ENCODE assay signal across 9 cellular contexts in the genomic region with DNA sequence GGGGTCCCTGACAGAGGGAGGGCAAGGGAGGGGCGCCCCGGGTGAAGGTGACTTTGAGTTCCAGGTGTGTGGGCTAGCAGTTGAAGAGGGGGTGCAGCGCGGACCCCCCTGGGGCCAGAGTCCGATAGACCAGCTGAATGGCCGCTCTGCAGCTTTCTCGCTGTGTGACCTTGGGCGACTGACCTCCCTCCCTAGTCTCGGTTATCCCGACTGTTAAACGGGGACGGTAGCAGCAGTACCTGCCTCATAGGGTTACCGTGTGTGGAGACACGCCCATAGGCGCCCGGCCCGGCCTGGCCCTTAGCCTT. TPM values are rescaled to one million over a fixed set of nuclear protein-coding genes. Genes with fewer than 3 reads are reported as not detected.
A peak's percentile ranks its signal among the peaks of the same experiment; 100 is the strongest.
DNase-seq lines count a peak whose midpoint lies in the region; ATAC-seq and TF ChIP-seq lines count a peak whose summit lies in the region.
"Had no signal": no experiment of that assay in that cellular context is flagged by ENCODE, and none has a peak within 500 bp of the region (broad histone marks: within the 10 kb centered on the region; RNA-seq: fewer than 3 reads in every experiment).

No MANE protein-coding gene starts in this region.

- H2AK5ac ChIP-seq in IMR-90 (ENCODE audit: low read depth, low read length), result peak overlapping the region; percentile 99

- H2BK120ac ChIP-seq in IMR-90 (ENCODE audit: low read depth, low read length), result peak overlapping the region; percentile 96

- intact Hi-C loops in IMR-90 (cut with micrococcal nuclease), result no loop called here
- intact Hi-C loops in dendritic cell treated with granulocyte-macrophage colony-stimulating factor and Interleukin-4, amounts not matched to agents 40 ng/mL and 50 ng/mL, for 4 days (cut with micrococcal nuclease), result no loop called here

- peaks cover 79% of the 10 kb centered on the region for H3K27me3 Mint-ChIP-seq in dendritic cell treated with granulocyte-macrophage colony-stimulating factor and Interleukin-4, amounts not matched to agents 40 ng/mL and 50 ng/mL, for 4 days
- H3K27me3 Mint-ChIP-seq in nephron progenitor cell (ENCODE audit: low read depth, poor library complexity), result peaks cover 39% of the 10 kb centered on the region

- POLR2A ChIA-PET in IMR-90 (lab: Charles Lee; ENCODE audit: unreplicated experiment), result no interaction called here

- TF ChIP-seq CTCF in 22Rv1 (IDR thresholded peaks at IDR 0.05) (no peak), IMR-90 (conservative IDR thresholded peaks at IDR 0.05; ENCODE audit: low read depth, low read length) (no peak), nephron progenitor cell (IDR thresholded peaks at IDR 0.05) (no peak)

- H4K5ac ChIP-seq in IMR-90 (ENCODE audit: low read depth, low read length), result peak overlapping the region; percentile 94

- peak overlapping the region; percentile 92 for H3K18ac ChIP-seq in IMR-90 (ENCODE audit: low read depth, low read length)

- H3K4me1 ChIP-seq in IMR-90 (ENCODE audit: control insufficient read depth, insufficient read depth, low read length), result peaks cover 37% of the 10 kb centered on the region

- H3K4me3 Mint-ChIP-seq in dendritic cell treated with granulocyte-macrophage colony-stimulating factor and Interleukin-4, amounts not matched to agents 40 ng/mL and 50 ng/mL, for 4 days, result peak overlapping the region; percentile 7
- peak overlapping the region; percentile 90 for H3K4me3 Mint-ChIP-seq in nephron progenitor cell

- H3K27ac ChIP-seq in 22Rv1, result peak overlapping the region; percentile 43; the same call in 1 of the 2 replicates
- peak overlapping the region; percentile 96 for H3K27ac ChIP-seq in IMR-90 (ENCODE audit: insufficient read depth, low read length)

- dilution Hi-C loops in IMR-90 (cut with HindIII; ENCODE audit: low sequenced_read_pairs, unreplicated experiment), result no loop called here

- peak overlapping the region; percentile 92 for H3K4me2 ChIP-seq in IMR-90 (ENCODE audit: low read depth, low read length)

- H3K9me3 ChIP-seq in IMR-90 (ENCODE audit: control insufficient read depth, insufficient read depth, low read length), result no peaks in the 10 kb centered on the region

- TF ChIP-seq POLR2A in IMR-90 (IDR thresholded peaks at IDR 0.05; ENCODE audit: low read depth, low read length), result no peak

- H2AK9ac ChIP-seq in IMR-90 (replicated peaks; ENCODE audit: low read depth, low read length, poor library complexity), result peak overlapping the region; percentile 98

- no TSS peak for BruUV-seq in IMR-90 (replicated peaks; lab: Mats Ljungman, UMichigan)

- no peaks in the 10 kb centered on the region for H3K4me1 Mint-ChIP-seq in dendritic cell treated with granulocyte-macrophage colony-stimulating factor and Interleukin-4, amounts not matched to agents 40 ng/mL and 50 ng/mL, for 4 days (ENCODE audit: low read depth)
- peaks cover 28% of the 10 kb centered on the region for H3K4me1 Mint-ChIP-seq in nephron progenitor cell

- H2AFZ ChIP-seq in IMR-90 (replicated peaks; ENCODE audit: low read length, poor library complexity), result peak overlapping the region; percentile 94

- no peak for TF ChIP-seq RAD21 in IMR-90 (IDR thresholded peaks at IDR 0.05; ENCODE audit: low read length)

- peaks cover 31 to 86% of the 10 kb centered on the region in 2 experiments; a peak in 3 of 4 replicates for H3K79me1 ChIP-seq in IMR-90 (ENCODE audit: low read depth in 1 of 2, low read length in 2 of 2)

- H3K4ac ChIP-seq in IMR-90 (ENCODE audit: low read depth, low read length), result peak overlapping the region; percentile 87

- whole genome bisulfite sequencing in IMR-90 (ENCODE audit: extremely low coverage in 2 of 2, insufficient read length in 1 of 2), 2 experiments, result 39% methylated on average over 9 of the region's 17 CpGs; no CpG with 5 or more reads in 1 of the 2 experiments

- DNase-seq in IMR-90, result no peak
- no peak for DNase-seq in nephron progenitor cell
- DNase-seq in AML-193 (lab: John Stamatoyannopoulos, UW), result no peak
- no peak for DNase-seq in SKM-1 treated with dmso at 0.1 percent for 144 hours (lab: John Stamatoyannopoulos, UW; ENCODE audit: unreplicated experiment)

- H2BK5ac ChIP-seq in IMR-90 (ENCODE audit: low read depth, low read length, poor library complexity, severe bottlenecking), result peak overlapping the region; percentile 96

- H3K36me3 Mint-ChIP-seq in dendritic cell treated with granulocyte-macrophage colony-stimulating factor and Interleukin-4, amounts not matched to agents 40 ng/mL and 50 ng/mL, for 4 days (ENCODE audit: low read depth), result no peaks in the 10 kb centered on the region
- peaks cover 18% of the 10 kb centered on the region for H3K36me3 Mint-ChIP-seq in nephron progenitor cell (ENCODE audit: low read depth)

- H3K36me3 ChIP-seq in IMR-90 (ENCODE audit: control insufficient read depth, insufficient read depth, low read length), result peaks cover 17% of the 10 kb centered on the region

- H3K4me3 ChIP-seq in IMR-90 (ENCODE audit: insufficient read depth, low read depth, low read length), result peak overlapping the region; percentile 42

- H2BK20ac ChIP-seq in IMR-90 (ENCODE audit: low read depth, low read length), result peak overlapping the region; percentile 83

- H3K56ac ChIP-seq in IMR-90 (ENCODE audit: extremely low read depth, insufficient read depth, low read length), result peak overlapping the region; percentile 86

- H2BK15ac ChIP-seq in IMR-90 (ENCODE audit: low read depth, low read length), result peak overlapping the region; percentile 74; the same call in 2 of the 3 replicates

- ATAC-seq in IMR-90 (ENCODE audit: low read depth) (no peak), GM21717 (IDR thresholded peaks at IDR 0.05; ENCODE audit: unreplicated experiment) (no peak), HG03139 (IDR thresholded peaks at IDR 0.05; ENCODE audit: unreplicated experiment) (no peak)

- CTCF ChIA-PET in IMR-90 (lab: Yijun Ruan, JAX), result no interaction called here

- peak overlapping the region; percentile 74 for H3K14ac ChIP-seq in IMR-90 (replicated peaks; ENCODE audit: low read depth, low read length)

- H4K91ac ChIP-seq in IMR-90 (ENCODE audit: insufficient read depth, low read depth, low read length), result peak overlapping the region; percentile 100

- in situ Hi-C loops in IMR-90 (cut with MboI; ENCODE audit: low sequenced_read_pairs), result no loop called here

- peaks cover 3% of the 10 kb centered on the region; the same call in 1 of the 2 replicates for H4K20me1 ChIP-seq in IMR-90 (ENCODE audit: insufficient read depth, low read length)

- no peaks in the 10 kb centered on the region for H3K9me3 Mint-ChIP-seq in dendritic cell treated with granulocyte-macrophage colony-stimulating factor and Interleukin-4, amounts not matched to agents 40 ng/mL and 50 ng/mL, for 4 days
- no peaks in the 10 kb centered on the region for H3K9me3 Mint-ChIP-seq in nephron progenitor cell

- peaks cover 27% of the 10 kb centered on the region for H3K9me1 ChIP-seq in IMR-90 (ENCODE audit: insufficient read depth, low read length)

- H3K9ac ChIP-seq in IMR-90 (ENCODE audit: low read depth, low read length), result peak overlapping the region; percentile 58

- peak overlapping the region; percentile 82 to 98 for H4K8ac ChIP-seq in IMR-90 (ENCODE audit: low read depth in 2 of 2, low read length in 2 of 2)

- no peaks in the 10 kb centered on the region for H3K27me3 ChIP-seq in IMR-90 (ENCODE audit: control insufficient read depth, insufficient read depth, low read length)

- no peak overlapping the region for H3K27ac Mint-ChIP-seq in dendritic cell treated with granulocyte-macrophage colony-stimulating factor and Interleukin-4, amounts not matched to agents 40 ng/mL and 50 ng/mL, for 4 days
- no peak overlapping the region for H3K27ac Mint-ChIP-seq in nephron progenitor cell

- peak overlapping the region; percentile 79 for H3K23ac ChIP-seq in IMR-90 (ENCODE audit: low read depth, low read length)

TF ChIP-seq in IMR-90, 13 proteins besides CTCF, POLR2A, EP300 and RAD21 (continues in another document):
- TF ChIP-seq, protein P1, sequence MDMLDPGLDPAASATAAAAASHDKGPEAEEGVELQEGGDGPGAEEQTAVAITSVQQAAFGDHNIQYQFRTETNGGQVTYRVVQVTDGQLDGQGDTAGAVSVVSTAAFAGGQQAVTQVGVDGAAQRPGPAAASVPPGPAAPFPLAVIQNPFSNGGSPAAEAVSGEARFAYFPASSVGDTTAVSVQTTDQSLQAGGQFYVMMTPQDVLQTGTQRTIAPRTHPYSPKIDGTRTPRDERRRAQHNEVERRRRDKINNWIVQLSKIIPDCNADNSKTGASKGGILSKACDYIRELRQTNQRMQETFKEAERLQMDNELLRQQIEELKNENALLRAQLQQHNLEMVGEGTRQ (IDR thresholded peaks at IDR 0.05; ENCODE audit: low read depth, low read length), result no peak
- no peak for TF ChIP-seq MXI1 (IDR thresholded peaks at IDR 0.05; ENCODE audit: borderline replicate concordance, low read depth, low read length)
- TF ChIP-seq RFX5 (IDR thresholded peaks at IDR 0.05; ENCODE audit: low read depth, low read length), result no peak
- TF ChIP-seq, protein P2, sequence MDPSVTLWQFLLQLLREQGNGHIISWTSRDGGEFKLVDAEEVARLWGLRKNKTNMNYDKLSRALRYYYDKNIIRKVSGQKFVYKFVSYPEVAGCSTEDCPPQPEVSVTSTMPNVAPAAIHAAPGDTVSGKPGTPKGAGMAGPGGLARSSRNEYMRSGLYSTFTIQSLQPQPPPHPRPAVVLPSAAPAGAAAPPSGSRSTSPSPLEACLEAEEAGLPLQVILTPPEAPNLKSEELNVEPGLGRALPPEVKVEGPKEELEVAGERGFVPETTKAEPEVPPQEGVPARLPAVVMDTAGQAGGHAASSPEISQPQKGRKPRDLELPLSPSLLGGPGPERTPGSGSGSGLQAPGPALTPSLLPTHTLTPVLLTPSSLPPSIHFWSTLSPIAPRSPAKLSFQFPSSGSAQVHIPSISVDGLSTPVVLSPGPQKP (IDR thresholded peaks at IDR 0.05; ENCODE audit: borderline replicate concordance, low read depth, low read length), result no peak
- no peak for TF ChIP-seq MAFK (IDR thresholded peaks at IDR 0.05; ENCODE audit: low read depth, low read length)
- TF ChIP-seq MAZ (IDR thresholded peaks at IDR 0.05; ENCODE audit: borderline replicate concordance, low read depth, low read length), result no peak
- no peak for TF ChIP-seq BHLHE40 (IDR thresholded peaks at IDR 0.05; ENCODE audit: low read depth, low read length)
- TF ChIP-seq FOS (IDR thresholded peaks at IDR 0.05; ENCODE audit: low read depth, low read length), result no peak
- no peak for TF ChIP-seq SMC3 (IDR thresholded peaks at IDR 0.05; ENCODE audit: low read depth, low read length)
- no peak for TF ChIP-seq NFE2L2 (IDR thresholded peaks at IDR 0.05; ENCODE audit: low read depth, low read length)

RNA-seq across cellular contexts. Expression of a gene that starts 31.3 kb away (rescaled TPM):
- 12.7 and 13.1 TPM in 2 replicates for total RNA-seq in IMR-90 (2012; rRNA removed)
- polyA plus RNA-seq in IMR-90 (2012; rRNA removed), result 35.5 and 45.9 TPM in 2 replicates
- polyA plus RNA-seq in IMR-90 (2012; cell fraction: cytosol; rRNA removed), result 19.5 and 46.6 TPM in 2 replicates
- 10.2 and 29.0 TPM in 2 replicates for polyA plus RNA-seq in IMR-90 (2012; cell fraction: nucleus; rRNA removed; ENCODE audit: low replicate concordance)
- total RNA-seq: mononuclear cell had no signal

RNA-seq across cellular contexts. Expression of a gene that starts 54.8 kb away (rescaled TPM):
- total RNA-seq in IMR-90 (2012; rRNA removed), result 9.4 and 9.7 TPM in 2 replicates
- 28.9 and 31.4 TPM in 2 replicates for polyA plus RNA-seq in IMR-90 (2012; rRNA removed)
- polyA plus RNA-seq in IMR-90 (2012; cell fraction: cytosol; rRNA removed), result 22.2 and 27.8 TPM in 2 replicates
- polyA plus RNA-seq in IMR-90 (2012; cell fraction: nucleus; rRNA removed; ENCODE audit: low replicate concordance), result 42.0 and 79.1 TPM in 2 replicates

RNA-seq across cellular contexts. Expression of a gene that starts 56.1 kb away (rescaled TPM):
- total RNA-seq in IMR-90 (2012; rRNA removed), result 2.8 and 3.2 TPM in 2 replicates
- 6.3 TPM in 2 replicates for polyA plus RNA-seq in IMR-90 (2012; rRNA removed)
- 6.9 and 12.7 TPM in 2 replicates for polyA plus RNA-seq in IMR-90 (2012; cell fraction: cytosol; rRNA removed)
- polyA plus RNA-seq in IMR-90 (2012; cell fraction: nucleus; rRNA removed; ENCODE audit: low replicate concordance), result 1.5 TPM in 2 replicates
